Comparison of ENCODE assay signal across 1 cellular context in the genomic region with DNA sequence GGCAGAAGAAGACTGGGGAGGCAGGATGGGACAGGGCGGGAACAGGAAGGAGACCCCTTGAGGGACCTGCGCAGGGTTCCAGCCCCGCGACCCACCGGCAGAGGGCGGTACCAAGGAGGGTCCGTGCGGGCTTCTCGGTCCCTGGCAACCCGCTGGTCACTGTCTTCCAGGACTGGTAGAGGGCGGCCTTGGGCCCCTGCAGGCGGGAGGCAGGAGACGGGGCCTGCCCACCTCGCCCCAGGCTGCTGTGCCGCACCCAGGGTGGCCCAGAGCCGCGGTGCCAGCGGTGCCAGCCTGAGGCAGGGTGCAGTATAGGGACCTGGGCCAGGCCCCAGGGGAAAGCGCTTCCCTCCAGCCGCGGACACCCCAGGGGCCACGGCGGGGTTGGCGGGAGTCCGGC.
TF ChIP-seq lines count a peak whose summit lies in the region.

No MANE protein-coding gene starts in this region.

TF ChIP-seq in SK-N-SH treated with all-trans-retinoic acid at 6 μM for 48 hours, 23 proteins besides CTCF, POLR2A, EP300 and RAD21 (continued from another document):
- TF ChIP-seq, protein P1, sequence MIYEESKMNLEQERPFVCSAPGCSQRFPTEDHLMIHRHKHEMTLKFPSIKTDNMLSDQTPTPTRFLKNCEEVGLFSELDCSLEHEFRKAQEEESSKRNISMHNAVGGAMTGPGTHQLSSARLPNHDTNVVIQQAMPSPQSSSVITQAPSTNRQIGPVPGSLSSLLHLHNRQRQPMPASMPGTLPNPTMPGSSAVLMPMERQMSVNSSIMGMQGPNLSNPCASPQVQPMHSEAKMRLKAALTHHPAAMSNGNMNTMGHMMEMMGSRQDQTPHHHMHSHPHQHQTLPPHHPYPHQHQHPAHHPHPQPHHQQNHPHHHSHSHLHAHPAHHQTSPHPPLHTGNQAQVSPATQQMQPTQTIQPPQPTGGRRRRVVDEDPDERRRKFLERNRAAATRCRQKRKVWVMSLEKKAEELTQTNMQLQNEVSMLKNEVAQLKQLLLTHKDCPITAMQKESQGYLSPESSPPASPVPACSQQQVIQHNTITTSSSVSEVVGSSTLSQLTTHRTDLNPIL (CRISPR knock-in tag; IDR thresholded peaks at IDR 0.05; ENCODE audit: low read depth): no peak
